Comparison of ENCODE assay signal across 20 cellular contexts in genomic region chr15:95603802-95604201, GRCh38.
A peak's percentile ranks its signal among the peaks of the same experiment; 100 is the strongest.
DNase-seq lines count a peak whose midpoint lies in the region; TF ChIP-seq lines count a peak whose summit lies in the region.
"Had no signal": no experiment of that assay in that cellular context is flagged by ENCODE, and none has a peak within 500 bp of the region (broad histone marks: within the 10 kb centered on the region; RNA-seq: fewer than 3 reads in every experiment).

No MANE protein-coding gene starts in this region.

- H3K27ac Mint-ChIP-seq in chondrocyte (ENCODE audit: unreplicated experiment): peak overlapping the region; percentile 71
- H3K27ac Mint-ChIP-seq: activated CD4-positive, alpha-beta memory T cell treated with anti-CD3 and anti-CD28 coated beads, Interleukin-2, amount 10 ng/mL, durations not matched to agents 7 days and 5 days; activated naive CD4-positive, alpha-beta T cell treated with anti-CD3 and anti-CD28 coated beads, Interleukin-2, amount 50 U/mL, for 24 hours had no signal

- H3K27me3 ChIP-seq in subcutaneous abdominal adipose tissue (ENCODE audit: control insufficient read depth in 5 of 5, insufficient read depth in 4 of 5, low read length in 5 of 5): no peaks in the 10 kb centered on the region
- H3K27me3 ChIP-seq: esophagus muscularis mucosa, tibial nerve had no signal

- no peak overlapping the region for H3K4me3 Mint-ChIP-seq in chondrocyte (ENCODE audit: unreplicated experiment)
- H3K4me3 Mint-ChIP-seq: activated CD4-positive, alpha-beta memory T cell treated with anti-CD3 and anti-CD28 coated beads, Interleukin-2, amount 10 ng/mL, durations not matched to agents 7 days and 5 days; activated naive CD4-positive, alpha-beta T cell treated with anti-CD3 and anti-CD28 coated beads, Interleukin-2, amount 50 U/mL, for 24 hours; activated T-cell treated with anti-CD3 and anti-CD28 coated beads, Interleukin-2, amount 50 U/mL, for 4 hours had no signal

- H3K4me3 ChIP-seq in subcutaneous abdominal adipose tissue (ENCODE audit: low read depth in 1 of 5, low read length in 5 of 5): peak overlapping the region in 2 of 5 donors; percentile 2 to 26
- H3K4me3 ChIP-seq: dorsolateral prefrontal cortex, esophagus muscularis mucosa, pancreas, tibial nerve had no signal

- H3K9ac ChIP-seq in subcutaneous abdominal adipose tissue (ENCODE audit: low read length in 5 of 5): no peak overlapping the region

- H3K9me3 ChIP-seq in subcutaneous abdominal adipose tissue (ENCODE audit: control insufficient read depth in 5 of 5, low read length in 5 of 5): no peaks in the 10 kb centered on the region
- H3K9me3 ChIP-seq: esophagus muscularis mucosa, pancreas had no signal

- no peaks in the 10 kb centered on the region for H3K36me3 Mint-ChIP-seq in chondrocyte (ENCODE audit: low read depth)
- H3K36me3 Mint-ChIP-seq: activated naive CD4-positive, alpha-beta T cell treated with anti-CD3 and anti-CD28 coated beads, Interleukin-2, amount 50 U/mL, for 24 hours had no signal

- H3K9me3 Mint-ChIP-seq in chondrocyte (ENCODE audit: low read depth): peaks cover 10% of the 10 kb centered on the region
- H3K9me3 Mint-ChIP-seq: activated CD4-positive, alpha-beta memory T cell treated with anti-CD3 and anti-CD28 coated beads, Interleukin-2, amount 10 ng/mL, durations not matched to agents 7 days and 5 days; activated naive CD4-positive, alpha-beta T cell treated with anti-CD3 and anti-CD28 coated beads, Interleukin-2, amount 50 U/mL, for 24 hours had no signal

- H3K27me3 Mint-ChIP-seq in chondrocyte (ENCODE audit: low read depth): no peaks in the 10 kb centered on the region
- H3K27me3 Mint-ChIP-seq: activated CD4-positive, alpha-beta memory T cell treated with anti-CD3 and anti-CD28 coated beads, Interleukin-2, amount 10 ng/mL, durations not matched to agents 7 days and 5 days; activated naive CD4-positive, alpha-beta T cell treated with anti-CD3 and anti-CD28 coated beads, Interleukin-2, amount 50 U/mL, for 24 hours had no signal

- DNase-seq in NCI-H82 (lab: John Stamatoyannopoulos, UW): peak; percentile 15
- no peak for DNase-seq in NCI-H82 treated with DMSO at 0.1 percent for 48 hours (lab: John Stamatoyannopoulos, UW; ENCODE audit: unreplicated experiment)
- DNase-seq in chondrocyte (ENCODE audit: low spot score): no peak
- peak; percentile 7 for DNase-seq in hepatic stellate cell (ENCODE audit: low spot score)
- no peak for DNase-seq in stimulated activated CD4-positive, alpha-beta T cell treated with anti-CD3 and anti-CD28 coated beads, Interleukin-1b, Interleukin-23, amount 100 ng/mL, for 48 hours
- DNase-seq in DMS153 (lab: John Stamatoyannopoulos, UW): no peak
- DNase-seq in NOMO-1 treated with dmso at 0.1 percent for 144 hours (lab: John Stamatoyannopoulos, UW; ENCODE audit: unreplicated experiment): no peak
- DNase-seq: activated CD4-positive, alpha-beta memory T cell treated with anti-CD3 and anti-CD28 coated beads, Interleukin-2, amount 10 ng/mL, durations not matched to agents 7 days and 5 days; activated T-cell treated with anti-CD3 and anti-CD28 coated beads, Interleukin-2, amount 50 U/mL, for 4 hours; DMS79; dorsolateral prefrontal cortex; NCI-H1930; NCI-H510A; pancreas had no signal

- H3K36me3 ChIP-seq in subcutaneous abdominal adipose tissue (ENCODE audit: control insufficient read depth in 5 of 5, insufficient read depth in 5 of 5, low read length in 5 of 5): no peaks in the 10 kb centered on the region
- H3K36me3 ChIP-seq: esophagus muscularis mucosa, pancreas, tibial nerve had no signal

- peak overlapping the region; percentile 7 for H3K27ac ChIP-seq in subcutaneous abdominal adipose tissue (ENCODE audit: low read depth, low read length)
- H3K27ac ChIP-seq: 22Rv1, dorsolateral prefrontal cortex, pancreas, VCaP had no signal

- no peak for TF ChIP-seq CTCF in chondrocyte (IDR thresholded peaks at IDR 0.05)

- peaks cover 35% of the 10 kb centered on the region for H3K4me1 Mint-ChIP-seq in chondrocyte (ENCODE audit: low read depth)
- H3K4me1 Mint-ChIP-seq: activated CD4-positive, alpha-beta memory T cell treated with anti-CD3 and anti-CD28 coated beads, Interleukin-2, amount 10 ng/mL, durations not matched to agents 7 days and 5 days; activated naive CD4-positive, alpha-beta T cell treated with anti-CD3 and anti-CD28 coated beads, Interleukin-2, amount 50 U/mL, for 24 hours had no signal

- H3K4me1 ChIP-seq in subcutaneous abdominal adipose tissue (ENCODE audit: control insufficient read depth in 5 of 5, insufficient read depth in 5 of 5, low read length in 5 of 5): peaks cover 5 to 14% (median 9%) of the 10 kb centered on the region in 5 donors

Comparison
In these comparisons a context has a peak if more than half of its experiments do, and no peak if none do; other contexts are left out.
1. DNase-seq: peak in NCI-H82 (single experiment) and hepatic stellate cell (single experiment); none in NCI-H82 treated with DMSO at 0.1 percent for 48 hours (single experiment), chondrocyte (single experiment), stimulated activated CD4-positive, alpha-beta T cell treated with anti-CD3 and anti-CD28 coated beads, Interleukin-1b, Interleukin-23, amount 100 ng/mL, for 48 hours (single experiment), DMS153 (single experiment) and NOMO-1 treated with dmso at 0.1 percent for 144 hours (single experiment).